Comparison of ENCODE assay signal across 1 cellular context in genomic region chr16:30031477-30031918, GRCh38.
TF ChIP-seq lines count a peak whose summit lies in the region.

No MANE protein-coding gene starts in this region.

TF ChIP-seq in HepG2, 621 proteins besides CTCF, POLR2A, EP300 and RAD21:
- TF ChIP-seq GFI1 (CRISPR knock-in tag; IDR thresholded peaks at IDR 0.05; ENCODE audit: borderline replicate concordance): no peak
- TF ChIP-seq ZNF691 (CRISPR knock-in tag; IDR thresholded peaks at IDR 0.05; ENCODE audit: borderline replicate concordance, low read depth): no peak
- 0 out of 2 replicates have a peak, but pooled peaks have one; percentile 16 for TF ChIP-seq CSRNP1 (CRISPR knock-in tag; IDR thresholded peaks at IDR 0.05)
- TF ChIP-seq ZFP91 (CRISPR knock-in tag; IDR thresholded peaks at IDR 0.05; ENCODE audit: borderline replicate concordance): peak; percentile 36; the same call in 1 of the 2 replicates
- no peak for TF ChIP-seq ZNF678 (CRISPR knock-in tag; IDR thresholded peaks at IDR 0.05)
